In genomic region chr17:50867856-50868438, GRCh38 we compare ENCODE assay signal across 8 cellular contexts. TPM values are rescaled to one million over a fixed set of nuclear protein-coding genes. Genes with fewer than 3 reads are reported as not detected.
DNase-seq lines count a peak whose midpoint lies in the region.

No MANE protein-coding gene starts in this region.

- peak overlapping the region; percentile 98 for H3K27ac ChIP-seq in substantia nigra (ENCODE audit: low read depth, low read length, poor library complexity, severe bottlenecking)

- DNase-seq in SHP77 treated with DMSO at 0.1 percent for 48 hours (lab: John Stamatoyannopoulos, UW) (peak; percentile 80), SHP77 (lab: John Stamatoyannopoulos, UW) (no peak), immature natural killer cell (no peak), substantia nigra (lab: John Stamatoyannopoulos, UW) (no peak), HuH-7 (ENCODE audit: low spot score) (no peak), KBM-7 (no peak), NCI-H446 treated with DMSO at 0.1 percent for 48 hours (lab: John Stamatoyannopoulos, UW) (no peak)

- H3K4me3 Mint-ChIP-seq in activated naive CD8-positive, alpha-beta T cell: peak overlapping the region; percentile 98
- H3K4me3 Mint-ChIP-seq in immature natural killer cell: peak overlapping the region; percentile 90 to 97 (median 94)

- peak overlapping the region; percentile 99 for H3K27ac Mint-ChIP-seq in activated naive CD8-positive, alpha-beta T cell
- H3K27ac Mint-ChIP-seq in immature natural killer cell: peak overlapping the region; percentile 95 to 99 (median 98)

- H3K4me1 Mint-ChIP-seq in activated naive CD8-positive, alpha-beta T cell (ENCODE audit: low read depth): peaks cover 64% of the 10 kb centered on the region
- peaks cover 59 to 61% of the 10 kb centered on the region in 2 donors for H3K4me1 Mint-ChIP-seq in immature natural killer cell

- in situ Hi-C loops in KBM-7 (cut with MboI; ENCODE audit: low pct_unique_long_range_greater_than_20kb, low sequenced_read_pairs): no loop called here

- peaks cover 3% of the 10 kb centered on the region for H3K36me3 Mint-ChIP-seq in activated naive CD8-positive, alpha-beta T cell
- H3K36me3 Mint-ChIP-seq in immature natural killer cell: peaks cover 0 to 8% (median 4%) of the 10 kb centered on the region in 3 donors

- H3K27me3 Mint-ChIP-seq in activated naive CD8-positive, alpha-beta T cell: no peaks in the 10 kb centered on the region
- peaks cover 22 to 33% (median 27%) of the 10 kb centered on the region in 3 donors for H3K27me3 Mint-ChIP-seq in immature natural killer cell (ENCODE audit: low read depth in 3 of 3)

- no peaks in the 10 kb centered on the region for H3K9me3 Mint-ChIP-seq in activated naive CD8-positive, alpha-beta T cell (ENCODE audit: low read depth)
- no peaks in the 10 kb centered on the region for H3K9me3 Mint-ChIP-seq in immature natural killer cell

RNA-seq across cellular contexts. Expression of gene TOB1, which starts 1.8 kb away (rescaled TPM):
- 10 to 100 TPM in 2 of 3 donors, 1 to 10 TPM in 1; 8.9 to 23.7 (median 10.3) TPM for polyA plus RNA-seq in immature natural killer cell

RNA-seq across cellular contexts. Expression of gene WFIKKN2, which starts 32.6 kb away (rescaled TPM):
- not detected for polyA plus RNA-seq in immature natural killer cell
